Comparison of ENCODE assay signal across 19 cellular contexts in the genomic region with DNA sequence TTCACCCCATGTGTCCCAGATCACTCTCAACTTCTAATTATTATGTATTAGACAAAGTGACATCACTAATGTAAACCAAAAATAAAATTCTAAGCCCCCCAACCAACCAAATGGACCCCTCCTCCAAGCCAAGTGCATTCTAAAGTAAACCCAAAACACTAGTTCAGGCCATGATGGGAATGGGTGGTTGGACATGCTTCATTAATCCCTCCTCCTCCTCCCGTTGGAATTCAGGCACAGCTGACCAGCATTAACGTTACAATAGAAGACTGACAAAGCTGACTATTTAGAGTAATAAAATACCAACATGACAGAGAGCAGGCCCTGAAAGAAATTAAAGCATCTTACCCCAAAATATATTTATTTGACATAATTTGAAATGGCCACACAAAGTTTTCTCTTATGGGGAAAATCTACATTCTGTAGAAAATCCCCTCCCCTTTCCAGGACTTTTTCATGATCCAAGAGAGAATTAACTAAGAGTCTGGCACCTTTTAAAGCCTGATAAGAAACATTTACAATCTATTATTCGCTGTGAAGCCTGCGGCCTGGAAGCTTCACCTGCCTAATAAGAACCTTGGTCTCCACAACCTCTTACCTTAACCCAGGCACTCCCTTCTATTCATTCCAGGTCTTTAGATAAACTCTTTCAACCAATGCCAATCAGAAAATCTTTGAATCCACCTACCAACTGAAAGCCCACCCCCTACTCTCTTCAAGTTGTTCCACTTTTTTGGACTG.
DNase-seq lines count a peak whose midpoint lies in the region; ATAC-seq, FAIRE-seq and TF ChIP-seq lines count a peak whose summit lies in the region.
"Had no signal": no experiment of that assay in that cellular context is flagged by ENCODE, and none has a peak within 500 bp of the region (broad histone marks: within the 10 kb centered on the region; RNA-seq: fewer than 3 reads in every experiment).

No MANE protein-coding gene starts in this region.

- no peaks in the 10 kb centered on the region for H3K23me2 ChIP-seq in H1 (ENCODE audit: low read depth, low read length)

- no peak overlapping the region for H2AFZ ChIP-seq in GM23338
- no peak overlapping the region for H2AFZ ChIP-seq in H1 (ENCODE audit: low read length)
- peak overlapping the region; percentile 6 for H2AFZ ChIP-seq in neural progenitor cell (replicated peaks)
- no peak overlapping the region for H2AFZ ChIP-seq in GM23248

- H3K36me3 Mint-ChIP-seq in GM23338 (ENCODE audit: low read depth) (no peaks in the 10 kb centered on the region), neural progenitor cell (no peaks in the 10 kb centered on the region)
- H3K36me3 Mint-ChIP-seq: CD14-positive monocyte had no signal

- H3K4me2 ChIP-seq in GM23338: peak overlapping the region; percentile 1; the same call in 1 of the 2 replicates
- no peak overlapping the region for H3K4me2 ChIP-seq in H1 (ENCODE audit: insufficient read depth in 1 of 2, low read depth in 2 of 2, low read length in 2 of 2)
- H3K4me2 ChIP-seq in neural progenitor cell: peak overlapping the region; percentile 54
- no peak overlapping the region for H3K4me2 ChIP-seq in GM23248 (ENCODE audit: unreplicated experiment)

- H3K14ac ChIP-seq in H1 (ENCODE audit: insufficient read length): no peak overlapping the region

- H3K4me3 ChIP-seq in GM23338 (no peak overlapping the region), H1 (ENCODE audit: extremely low read depth in 1 of 4, insufficient read depth in 2 of 4, low read depth in 3 of 4, low read length in 4 of 4) (no peak overlapping the region), neural progenitor cell (no peak overlapping the region), GM23248 (no peak overlapping the region), esophagus squamous epithelium (no peak overlapping the region)
- H3K4me3 ChIP-seq: K562 had no signal

- H3K23ac ChIP-seq in H1 (ENCODE audit: insufficient read length): no peak overlapping the region

- H2BK120ac ChIP-seq in H1 (replicated peaks; ENCODE audit: low read depth, low read length): no peak overlapping the region

- WGBS in H1 (ENCODE audit: extremely low coverage in 1 of 2, insufficient coverage in 1 of 2, insufficient read length in 1 of 2, insufficient replicate concordance in 2 of 2, low coverage in 1 of 2, low lambda C conversion rate in 2 of 2, missing lambda C conversion rate in 1 of 2), 2 experiments: 62% methylated on average over 4 of the region's 4 CpGs; no CpG with 5 or more reads in 1 of the 2 experiments
- WGBS in GM23248 (ENCODE audit: low coverage in 1 of 2, low lambda C conversion rate in 2 of 2, missing lambda C conversion rate in 2 of 2), 2 experiments: 28 to 45% methylated on average over 4 of the region's 4 CpGs
- WGBS in esophagus squamous epithelium, 2 donors: 53 to 74% methylated on average over 4 of the region's 4 CpGs

- H4K20me1 ChIP-seq in GM23338 (replicated peaks; ENCODE audit: insufficient read depth) (no peaks in the 10 kb centered on the region), H1 (replicated peaks in 1 of 2; ENCODE audit: control insufficient read depth in 1 of 2, insufficient read depth in 2 of 2, low read length in 2 of 2) (no peaks in the 10 kb centered on the region), neural progenitor cell (ENCODE audit: low read depth) (no peaks in the 10 kb centered on the region), GM23248 (ENCODE audit: insufficient read depth) (no peaks in the 10 kb centered on the region)

- H3K27ac ChIP-seq in GM23338 (ENCODE audit: low read depth) (peak overlapping the region; percentile 58), H1 (ENCODE audit: low read depth, low read length) (no peak overlapping the region), neural progenitor cell (no peak overlapping the region), GM23248 (no peak overlapping the region), esophagus squamous epithelium (no peak overlapping the region)

- intact Hi-C loops in esophagus squamous epithelium (cut with DNase I): no loop called here

- TF ChIP-seq POLR2A in H1 (IDR thresholded peaks at IDR 0.05; ENCODE audit: control extremely low read depth in 1 of 2, low read depth in 2 of 2, low read length in 2 of 2): no peak
- TF ChIP-seq POLR2A in esophagus squamous epithelium (IDR thresholded peaks at IDR 0.05): no peak

- POLR2A ChIA-PET in H1 (lab: Charles Lee; ENCODE audit: partially characterized antibody): no interaction called here

- H3K79me2 ChIP-seq in GM23338 (replicated peaks; ENCODE audit: insufficient read depth) (no peaks in the 10 kb centered on the region), H1 (ENCODE audit: control insufficient read depth in 1 of 2, insufficient read depth in 2 of 2, low read length in 2 of 2) (no peaks in the 10 kb centered on the region), neural progenitor cell (ENCODE audit: low read depth) (no peaks in the 10 kb centered on the region), GM23248 (ENCODE audit: insufficient read depth) (no peaks in the 10 kb centered on the region)

- H3K56ac ChIP-seq in H1 (replicated peaks; ENCODE audit: insufficient read length, low read depth, low read length): no peak overlapping the region

- H3K36me3 ChIP-seq in GM23338 (ENCODE audit: insufficient read depth): no peaks in the 10 kb centered on the region
- no peaks in the 10 kb centered on the region for H3K36me3 ChIP-seq in H1 (ENCODE audit: control insufficient read depth in 2 of 4, insufficient read depth in 4 of 4, low read length in 3 of 4)
- no peaks in the 10 kb centered on the region for H3K36me3 ChIP-seq in neural progenitor cell
- no peaks in the 10 kb centered on the region for H3K36me3 ChIP-seq in GM23248 (ENCODE audit: low read depth)
- no peaks in the 10 kb centered on the region for H3K36me3 ChIP-seq in esophagus squamous epithelium

- TF ChIP-seq RAD21 in H1 (IDR thresholded peaks at IDR 0.05 in 1 of 2, conservative IDR thresholded peaks at IDR 0.05 in 1 of 2; ENCODE audit: low read depth in 2 of 2, low read length in 2 of 2): no peak

- H3K18ac ChIP-seq in H1 (ENCODE audit: extremely low read depth, low read length): no peak overlapping the region

- H3K9me3 Mint-ChIP-seq in GM23338 (no peaks in the 10 kb centered on the region), neural progenitor cell (no peaks in the 10 kb centered on the region)

- no peaks in the 10 kb centered on the region for H3K79me1 ChIP-seq in H1 (ENCODE audit: low read depth, low read length)

- H3K27me3 ChIP-seq in GM23338 (ENCODE audit: insufficient read depth): no peaks in the 10 kb centered on the region
- no peaks in the 10 kb centered on the region for H3K27me3 ChIP-seq in H1 (replicated peaks in 1 of 4; ENCODE audit: control insufficient read depth in 3 of 4, extremely low read depth in 1 of 4, insufficient read depth in 3 of 4, low read length in 3 of 4)
- H3K27me3 ChIP-seq in neural progenitor cell: no peaks in the 10 kb centered on the region
- H3K27me3 ChIP-seq in GM23248 (replicated peaks; ENCODE audit: insufficient read depth): no peaks in the 10 kb centered on the region
- no peaks in the 10 kb centered on the region for H3K27me3 ChIP-seq in esophagus squamous epithelium

- no peak for TF ChIP-seq CTCF in GM23338 (conservative IDR thresholded peaks at IDR 0.05; ENCODE audit: low read depth in 2 of 2)
- TF ChIP-seq CTCF in H1 (IDR thresholded peaks at IDR 0.05; ENCODE audit: control extremely low read depth in 1 of 3, insufficient read depth in 1 of 3, low read depth in 1 of 3, low read length in 3 of 3): no peak
- no peak for TF ChIP-seq CTCF in neural progenitor cell (IDR thresholded peaks at IDR 0.05)
- TF ChIP-seq CTCF in esophagus squamous epithelium (IDR thresholded peaks at IDR 0.05): no peak

- H3K9me3 ChIP-seq in H1 (ENCODE audit: insufficient read depth in 2 of 2, low read depth in 1 of 2, low read length in 1 of 2): no peaks in the 10 kb centered on the region
- no peaks in the 10 kb centered on the region for H3K9me3 ChIP-seq in neural progenitor cell (ENCODE audit: low read depth)
- H3K9me3 ChIP-seq in GM23248 (ENCODE audit: low read depth): no peaks in the 10 kb centered on the region
- no peaks in the 10 kb centered on the region for H3K9me3 ChIP-seq in esophagus squamous epithelium

- ATAC-seq in GM23338 (peak; percentile 93), GM21723 (IDR thresholded peaks at IDR 0.05; ENCODE audit: unreplicated experiment) (no peak)
- ATAC-seq: K562 had no signal

- H3K4me3 Mint-ChIP-seq in GM23338 (no peak overlapping the region), neural progenitor cell (no peak overlapping the region)
- H3K4me3 Mint-ChIP-seq: CD14-positive monocyte had no signal

- H4K5ac ChIP-seq in H1 (ENCODE audit: insufficient read length, low read depth, low read length): no peak overlapping the region

- H3K27me3 Mint-ChIP-seq in GM23338 (ENCODE audit: insufficient read depth, low read depth, poor library complexity): peaks cover 3% of the 10 kb centered on the region
- no peaks in the 10 kb centered on the region for H3K27me3 Mint-ChIP-seq in neural progenitor cell (ENCODE audit: insufficient read depth, low read depth)

- peaks cover 27% of the 10 kb centered on the region for H3K4me1 Mint-ChIP-seq in GM23338
- H3K4me1 Mint-ChIP-seq in neural progenitor cell: peaks cover 11% of the 10 kb centered on the region
- H3K4me1 Mint-ChIP-seq: CD14-positive monocyte had no signal

- peaks cover 14% of the 10 kb centered on the region; the same call in 1 of the 2 replicates for H3K4me1 ChIP-seq in GM23338 (ENCODE audit: insufficient read depth)
- peaks cover 0 to 7% (median 1%) of the 10 kb centered on the region in 4 experiments; a peak in 2 of 7 replicates for H3K4me1 ChIP-seq in H1 (replicated peaks in 1 of 4; ENCODE audit: control insufficient read depth in 3 of 4, insufficient read depth in 4 of 4, low read length in 3 of 4)
- peaks cover 6% of the 10 kb centered on the region for H3K4me1 ChIP-seq in neural progenitor cell
- H3K4me1 ChIP-seq in GM23248 (ENCODE audit: insufficient read depth): no peaks in the 10 kb centered on the region
- peaks cover 0 to 11% (median 0%) of the 10 kb centered on the region in 3 donors for H3K4me1 ChIP-seq in esophagus squamous epithelium

- DNase-seq in GM23338 (ENCODE audit: low spot score) (peak; percentile 78), H1 (ENCODE audit: low read depth in 1 of 2, low spot score in 2 of 2) (no peak), iPS-NIHi11 (ENCODE audit: low spot score) (peak; percentile 17), neural progenitor cell (ENCODE audit: low spot score) (peak; percentile 49), GM23248 (no peak), esophagus squamous epithelium (lab: John Stamatoyannopoulos, UW) (no peak), mucosa of gallbladder (ENCODE audit: low spot score) (no peak)
- DNase-seq: 8988T, MV-4-11, NCI-H1436, NCI-H1930, NCI-H226, NCI-H524, NCI-H82, SHP77 had no signal

- H3K9me2 ChIP-seq in GM23338 (ENCODE audit: insufficient read depth) (no peaks in the 10 kb centered on the region), GM23248 (ENCODE audit: insufficient read depth) (no peaks in the 10 kb centered on the region)

- H3K4ac ChIP-seq in H1 (replicated peaks; ENCODE audit: insufficient read length, low read depth, low read length): no peak overlapping the region

- H4K8ac ChIP-seq in H1 (ENCODE audit: extremely low read depth, insufficient read depth, low read length): no peak overlapping the region

- H2BK12ac ChIP-seq in H1 (ENCODE audit: low read depth, low read length): no peak overlapping the region

- no peak overlapping the region for H4K91ac ChIP-seq in H1 (replicated peaks; ENCODE audit: insufficient read length, low read length)

- H2AK5ac ChIP-seq in H1 (ENCODE audit: low read depth, low read length): no peak overlapping the region

- no peak overlapping the region for H3K9ac ChIP-seq in H1 (replicated peaks in 1 of 4; ENCODE audit: extremely low read depth in 1 of 4, low read depth in 3 of 4, low read length in 3 of 4)
- H3K9ac ChIP-seq in neural progenitor cell: no peak overlapping the region
- H3K9ac ChIP-seq in GM23248: no peak overlapping the region

- in situ Hi-C loops in GM23248 (cut with MboI): no loop called here

- no peak overlapping the region for H2BK5ac ChIP-seq in H1 (ENCODE audit: low read depth, low read length)

- no peak overlapping the region for H2BK20ac ChIP-seq in H1 (ENCODE audit: low read length)

- no peak overlapping the region for H2BK15ac ChIP-seq in H1 (ENCODE audit: low read length)

- no peak for FAIRE-seq in H1 (lab: Jason Lieb, UNC)
- FAIRE-seq: G401.6, K562 had no signal

- H3F3A ChIP-seq in GM23338 (replicated peaks; ENCODE audit: low read depth) (no peaks in the 10 kb centered on the region), neural progenitor cell (ENCODE audit: low read depth) (no peaks in the 10 kb centered on the region), GM23248 (ENCODE audit: insufficient read depth) (no peaks in the 10 kb centered on the region)

- H3K27ac Mint-ChIP-seq in GM23338: peak overlapping the region; percentile 56
- H3K27ac Mint-ChIP-seq in neural progenitor cell: peak overlapping the region; percentile 8
- H3K27ac Mint-ChIP-seq: CD14-positive monocyte had no signal

- TF ChIP-seq EP300 in H1 (IDR thresholded peaks at IDR 0.05; ENCODE audit: borderline replicate concordance in 1 of 2, low read depth in 2 of 2, low read length in 2 of 2): no peak

- CTCF ChIA-PET in H1 (lab: Charles Lee; ENCODE audit: partially characterized antibody): interaction anchor here (1.0 kb wide), 1 partner anchor 89 kb away, joined by 3 read pairs; no protein-coding TSS in a partner anchor

Comparison
In these comparisons a context has a peak if more than half of its experiments do, and no peak if none do; other contexts are left out.
1. DNase-seq: peak in GM23338 (single experiment), iPS-NIHi11 (single experiment) and neural progenitor cell (single experiment); none in H1 (0 of 2), GM23248 (single experiment), esophagus squamous epithelium (single experiment) and mucosa of gallbladder (single experiment).
2. H3K4me2 ChIP-seq: peak in GM23338 (single experiment) and neural progenitor cell (single experiment); none in H1 (0 of 2) and GM23248 (single experiment).